ENCODE assay signal across 18 cellular contexts in the genomic region with DNA sequence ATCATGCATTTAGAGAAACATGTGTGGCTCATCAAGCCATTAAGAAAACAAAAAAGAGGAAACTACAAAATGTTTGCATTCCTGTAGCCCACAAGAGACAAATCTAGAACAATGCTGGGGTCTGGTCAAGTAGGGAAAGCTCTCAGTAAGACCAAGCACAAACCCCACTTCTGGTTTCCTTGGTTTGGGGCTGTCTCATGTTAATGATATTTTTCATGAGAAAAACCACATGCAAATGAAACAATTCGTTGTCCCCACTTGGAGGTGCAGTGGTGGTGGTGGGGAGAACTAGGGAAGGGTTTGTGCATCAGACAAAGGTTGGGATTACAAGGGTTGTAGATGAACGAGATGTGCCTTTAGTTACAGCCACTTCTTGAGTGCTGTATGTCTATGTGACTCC. TPM values are rescaled to one million over a fixed set of nuclear protein-coding genes. Genes with fewer than 3 reads are reported as not detected.
DNase-seq lines count a peak whose midpoint lies in the region; ATAC-seq, FAIRE-seq and TF ChIP-seq lines count a peak whose summit lies in the region.
"Had no signal": no experiment of that assay in that cellular context is flagged by ENCODE, and none has a peak within 500 bp of the region (broad histone marks: within the 10 kb centered on the region; RNA-seq: fewer than 3 reads in every experiment).

No MANE protein-coding gene starts in this region.

- in situ Hi-C loops in KBM-7 (cut with MboI; ENCODE audit: low pct_unique_long_range_greater_than_20kb, low sequenced_read_pairs): no loop called here

- peaks cover 28% of the 10 kb centered on the region for H3K4me1 Mint-ChIP-seq in Caco-2 (ENCODE audit: low read depth, unreplicated experiment)

- H3K4me3 Mint-ChIP-seq in Caco-2 (ENCODE audit: unreplicated experiment): no peak overlapping the region

- H3K9me3 ChIP-seq in Caco-2: no peaks in the 10 kb centered on the region
- H3K9me3 ChIP-seq: SJCRH30 had no signal

- intact Hi-C loops in Caco-2 (cut with micrococcal nuclease; ENCODE audit: unreplicated experiment): no loop called here

- no peaks in the 10 kb centered on the region for H3K27me3 Mint-ChIP-seq in Caco-2 (ENCODE audit: insufficient read depth, unreplicated experiment)

- peak overlapping the region; percentile 66 for H3K27ac Mint-ChIP-seq in Caco-2 (ENCODE audit: unreplicated experiment)

- H3K27me3 ChIP-seq in Caco-2 (replicated peaks; ENCODE audit: control insufficient read depth, insufficient read depth, low read length): no peaks in the 10 kb centered on the region
- H3K27me3 ChIP-seq: SJCRH30 had no signal

- FAIRE-seq in H54 (lab: Jason Lieb, UNC): no peak
- FAIRE-seq: G401.6 had no signal

- ATAC-seq in GM18502 (IDR thresholded peaks at IDR 0.05; ENCODE audit: poor library complexity, unreplicated experiment): peak; percentile 61
- ATAC-seq in GM21717 (IDR thresholded peaks at IDR 0.05; ENCODE audit: unreplicated experiment): peak; percentile 84
- no peak for ATAC-seq in GM21723 (IDR thresholded peaks at IDR 0.05; ENCODE audit: unreplicated experiment)
- ATAC-seq: HCT116 had no signal

- peaks cover 46% of the 10 kb centered on the region for H3K4me1 ChIP-seq in Caco-2
- H3K4me1 ChIP-seq: SJCRH30 had no signal

- no peaks in the 10 kb centered on the region for H3K9me3 Mint-ChIP-seq in Caco-2 (ENCODE audit: unreplicated experiment)

- H3K36me3 Mint-ChIP-seq in Caco-2 (ENCODE audit: insufficient read depth, unreplicated experiment): no peaks in the 10 kb centered on the region

- TF ChIP-seq CTCF in Caco-2 (IDR thresholded peaks at IDR 0.05; ENCODE audit: insufficient read depth in 1 of 2, low read depth in 1 of 2, low read length in 1 of 2, severe bottlenecking in 1 of 2, unreplicated experiment in 1 of 2): no peak

- H3K36me3 ChIP-seq in Caco-2 (ENCODE audit: control insufficient read depth, insufficient read depth, low read length): no peaks in the 10 kb centered on the region
- H3K36me3 ChIP-seq: SJCRH30 had no signal

- CTCF ChIA-PET in Caco-2 (lab: Charles Lee): interaction anchor here (1.1 kb wide), 1 partner anchor 38 kb away, joined by 3 read pairs; no protein-coding TSS in a partner anchor

- DNase-seq in Caco-2 (no peak), KBM-7 (peak; percentile 32), H54 (ENCODE audit: insufficient read length, low spot score) (no peak), GDM1 (lab: John Stamatoyannopoulos, UW) (no peak), DMS79 treated with DMSO at 0.1 percent for 48 hours (lab: John Stamatoyannopoulos, UW) (no peak)
- DNase-seq: DMS53, Kasumi-1, NCI-H1436 treated with DMSO at 0.1 percent for 48 hours, NCI-H2081, NCI-H510A treated with DMSO at 0.1 percent for 48 hours, RPMI8226, SJCRH30, T1000 had no signal

- no peak overlapping the region for H3K4me3 ChIP-seq in Caco-2 (ENCODE audit: low read depth, low read length)
- H3K4me3 ChIP-seq: SJCRH30 had no signal

- POLR2A ChIA-PET in Caco-2 (lab: Charles Lee): interaction anchor here (0.5 kb wide), 1 partner anchor 685 kb away, joined by 3 read pairs; no protein-coding TSS in a partner anchor

- BruUV-seq in Caco-2 (replicated peaks; lab: Mats Ljungman, UMichigan): no TSS peak

- TF ChIP-seq POLR2A in H54 (IDR thresholded peaks at IDR 0.05; ENCODE audit: low read depth, low read length): no peak

RNA-seq across cellular contexts. Expression of a gene that starts 7.0 kb away (rescaled TPM):
- total RNA-seq in Caco-2 (2022): 24.1 and 24.3 TPM in 2 replicates
